11 cellular contexts compared by ENCODE assay signal in genomic region chr10:48251525-48252353, GRCh38. TPM values are rescaled to one million over a fixed set of nuclear protein-coding genes. Genes with fewer than 3 reads are reported as not detected.
DNase-seq lines count a peak whose midpoint lies in the region; ATAC-seq and TF ChIP-seq lines count a peak whose summit lies in the region.
"Had no signal": no experiment of that assay in that cellular context is flagged by ENCODE, and none has a peak within 500 bp of the region (broad histone marks: within the 10 kb centered on the region; RNA-seq: fewer than 3 reads in every experiment).

No MANE protein-coding gene starts in this region.

- TF ChIP-seq CTCF in DND-41 (IDR thresholded peaks at IDR 0.05; ENCODE audit: borderline replicate concordance, extremely low read depth, low read length, poor library complexity, severe bottlenecking) (no peak), brain (conservative IDR thresholded peaks at IDR 0.05) (no peak), nephron (IDR thresholded peaks at IDR 0.05; ENCODE audit: unreplicated experiment in 3 of 3) (no peak)

- H3K9ac ChIP-seq in DND-41 (ENCODE audit: low read depth, low read length), result no peak overlapping the region

- no peaks in the 10 kb centered on the region for H4K20me1 ChIP-seq in DND-41 (ENCODE audit: insufficient read depth, low read length)

- no peaks in the 10 kb centered on the region for H3K36me3 ChIP-seq in DND-41 (ENCODE audit: insufficient read depth, low read length)

- no peak overlapping the region for H3K27ac ChIP-seq in DND-41 (ENCODE audit: low read length)

- H3K27me3 ChIP-seq in DND-41 (ENCODE audit: insufficient read depth, low read length, poor library complexity), result no peaks in the 10 kb centered on the region

- H3K4me1 ChIP-seq in DND-41 (ENCODE audit: insufficient read depth, low read length), result no peaks in the 10 kb centered on the region

- no peak overlapping the region for H2AFZ ChIP-seq in DND-41 (ENCODE audit: low read depth, low read length)

- H3K27ac Mint-ChIP-seq in brain (peak overlapping the region; percentile 61 to 83 (median 69)), nephron (peak overlapping the region; percentile 72 to 86 (median 78))
- H3K27ac Mint-ChIP-seq in activated T-cell treated with anti-CD3 and anti-CD28 coated beads, Interleukin-2, amount 50 U/mL, for 24 hours, result no peak overlapping the region
- no peak overlapping the region for H3K27ac Mint-ChIP-seq in effector memory CD8-positive, alpha-beta T cell

- H3K9me3 ChIP-seq in DND-41 (ENCODE audit: insufficient read depth, low read length, severe bottlenecking), result no peaks in the 10 kb centered on the region

- H3K79me2 ChIP-seq in DND-41 (ENCODE audit: insufficient read depth, low read length), result no peaks in the 10 kb centered on the region

- H3K9me3 Mint-ChIP-seq in brain (peaks cover 0 to 3% (median 0%) of the 10 kb centered on the region in 5 experiments), nephron (no peaks in the 10 kb centered on the region)
- no peaks in the 10 kb centered on the region for H3K9me3 Mint-ChIP-seq in activated T-cell treated with anti-CD3 and anti-CD28 coated beads, Interleukin-2, amount 50 U/mL, for 24 hours
- no peaks in the 10 kb centered on the region for H3K9me3 Mint-ChIP-seq in effector memory CD8-positive, alpha-beta T cell

- no peak overlapping the region for H3K4me2 ChIP-seq in DND-41 (ENCODE audit: insufficient read depth, low read length)

- H3K4me3 Mint-ChIP-seq in brain (no peak overlapping the region), nephron (no peak overlapping the region)
- H3K4me3 Mint-ChIP-seq in activated T-cell treated with anti-CD3 and anti-CD28 coated beads, Interleukin-2, amount 50 U/mL, for 24 hours, result no peak overlapping the region
- H3K4me3 Mint-ChIP-seq in effector memory CD8-positive, alpha-beta T cell, result no peak overlapping the region

- H3K36me3 Mint-ChIP-seq in brain (no peaks in the 10 kb centered on the region), nephron (ENCODE audit: low read depth) (no peaks in the 10 kb centered on the region)
- no peaks in the 10 kb centered on the region for H3K36me3 Mint-ChIP-seq in activated T-cell treated with anti-CD3 and anti-CD28 coated beads, Interleukin-2, amount 50 U/mL, for 24 hours (ENCODE audit: low read depth)
- no peaks in the 10 kb centered on the region for H3K36me3 Mint-ChIP-seq in effector memory CD8-positive, alpha-beta T cell (ENCODE audit: insufficient read depth)

- peaks cover 8% of the 10 kb centered on the region for H3K27me3 Mint-ChIP-seq in brain
- H3K27me3 Mint-ChIP-seq in nephron (ENCODE audit: low read depth), result peaks cover 10% of the 10 kb centered on the region
- no peaks in the 10 kb centered on the region for H3K27me3 Mint-ChIP-seq in activated T-cell treated with anti-CD3 and anti-CD28 coated beads, Interleukin-2, amount 50 U/mL, for 24 hours
- peaks cover 8 to 39% of the 10 kb centered on the region in 2 donors for H3K27me3 Mint-ChIP-seq in effector memory CD8-positive, alpha-beta T cell

- ATAC-seq in DND-41 (ENCODE audit: insufficient read depth, low read depth), result peak; percentile 42; the same call in 1 of the 3 replicates
- no peak for ATAC-seq in GM21825 (IDR thresholded peaks at IDR 0.05; ENCODE audit: unreplicated experiment)
- ATAC-seq in effector memory CD8-positive, alpha-beta T cell (replicated peaks), result no peak

- H3K4me1 Mint-ChIP-seq in brain (peaks cover 38% of the 10 kb centered on the region), nephron (peaks cover 19% of the 10 kb centered on the region)
- no peaks in the 10 kb centered on the region for H3K4me1 Mint-ChIP-seq in activated T-cell treated with anti-CD3 and anti-CD28 coated beads, Interleukin-2, amount 50 U/mL, for 24 hours (ENCODE audit: low read depth)
- no peaks in the 10 kb centered on the region for H3K4me1 Mint-ChIP-seq in effector memory CD8-positive, alpha-beta T cell (ENCODE audit: low read depth in 2 of 2)

- no peak overlapping the region for H3K4me3 ChIP-seq in DND-41 (ENCODE audit: low read depth in 1 of 2, low read length in 2 of 2)

- DNase-seq in DND-41 (peak; percentile 5), NCI-H146 (lab: John Stamatoyannopoulos, UW) (peak; percentile 79), inferior parietal cortex (ENCODE audit: extremely low spot score) (no peak)
- no peak for DNase-seq in activated T-cell treated with anti-CD3 and anti-CD28 coated beads, Interleukin-2, amount 50 U/mL, for 24 hours
- no peak for DNase-seq in effector memory CD8-positive, alpha-beta T cell
- DNase-seq: activated naive CD4-positive, alpha-beta T cell; NK-92 treated with Interleukin-12 subunit alpha and Interleukin-12 subunit beta, amount 100 ng/mL, for 24 hours; nucleus accumbens had no signal

RNA-seq across cellular contexts. Expression of gene FRMPD2, which starts 22.8 kb away (rescaled TPM):
- 1.3 TPM for polyA plus RNA-seq in brain (ENCODE audit: insufficient read depth, low read depth, low replicate concordance)

RNA-seq across cellular contexts. Expression of gene MAPK8, which starts 54.7 kb away (rescaled TPM):
- 51.9 TPM for polyA plus RNA-seq in brain (ENCODE audit: insufficient read depth, low read depth, low replicate concordance)

Comparison
In these comparisons a context has a peak if more than half of its experiments do, and no peak if none do; other contexts are left out.
1. DNase-seq: peak in DND-41 (single experiment) and NCI-H146 (single experiment); none in activated T-cell treated with anti-CD3 and anti-CD28 coated beads, Interleukin-2, amount 50 U/mL, for 24 hours (single experiment), inferior parietal cortex (single experiment) and effector memory CD8-positive, alpha-beta T cell (0 of 3).
2. H3K27ac Mint-ChIP-seq: peak in brain (5 of 5) and nephron (3 of 3); none in activated T-cell treated with anti-CD3 and anti-CD28 coated beads, Interleukin-2, amount 50 U/mL, for 24 hours (single experiment) and effector memory CD8-positive, alpha-beta T cell (0 of 2).